Comparison of ENCODE assay signal across 17 cellular contexts in the genomic region with DNA sequence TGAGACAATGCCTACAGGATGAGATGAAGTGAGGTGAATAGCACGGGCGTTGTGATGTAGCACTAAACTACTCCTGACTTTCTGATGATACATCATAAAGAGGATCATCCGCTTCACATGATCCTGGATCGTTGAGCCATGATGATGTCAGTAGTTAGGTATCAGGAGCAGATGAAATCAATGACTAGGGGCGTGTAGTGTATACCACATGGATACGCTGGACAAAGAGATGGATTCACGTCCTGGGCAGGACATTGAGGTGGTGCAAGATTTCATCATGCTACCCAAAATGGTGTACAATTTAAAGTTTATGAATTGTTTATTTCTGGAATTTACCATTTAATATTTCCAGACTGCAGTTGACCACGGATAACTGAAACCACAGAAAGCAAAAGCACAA.
A peak's percentile ranks its signal among the peaks of the same experiment; 100 is the strongest.
DNase-seq lines count a peak whose midpoint lies in the region; ATAC-seq and TF ChIP-seq lines count a peak whose summit lies in the region.
"Had no signal": no experiment of that assay in that cellular context is flagged by ENCODE, and none has a peak within 500 bp of the region (broad histone marks: within the 10 kb centered on the region; RNA-seq: fewer than 3 reads in every experiment).

No MANE protein-coding gene starts in this region.

- peaks cover 31% of the 10 kb centered on the region for H3K9me3 ChIP-seq in KOPT-K1 (ENCODE audit: insufficient read depth, low read length, poor library complexity, severe bottlenecking)
- H3K9me3 ChIP-seq: BLaER1 treated with 17β-estradiol and CSF1 and Interleukin-3, amounts not matched to agents 10 nM and 100 nM; SJSA1 had no signal

- intact Hi-C loops in CD14-positive monocyte (cut with micrococcal nuclease), result no loop called here

- no peaks in the 10 kb centered on the region for H3K27me3 Mint-ChIP-seq in CD14-positive monocyte (ENCODE audit: low read depth in 3 of 3)

- peaks cover 50% of the 10 kb centered on the region for H3K4me1 Mint-ChIP-seq in CD14-positive monocyte

- peak overlapping the region; percentile 30 to 90 (median 81) for H3K27ac Mint-ChIP-seq in CD14-positive monocyte

- H3K36me3 Mint-ChIP-seq in CD14-positive monocyte, result no peaks in the 10 kb centered on the region

- peaks cover 0 to 6% (median 2%) of the 10 kb centered on the region in 7 donors for H3K9me3 Mint-ChIP-seq in CD14-positive monocyte

- H3K4me3 Mint-ChIP-seq in CD14-positive monocyte, result no peak overlapping the region

- no peak for ATAC-seq in HG03342 (IDR thresholded peaks at IDR 0.05; ENCODE audit: unreplicated experiment)
- ATAC-seq: PC-3 had no signal

- in situ Hi-C loops in GM13976 (cut with MboI; ENCODE audit: low sequenced_read_pairs, unreplicated experiment), result no loop called here

- DNase-seq in CD14-positive monocyte (ENCODE audit: low spot score), result no peak
- DNase-seq in SW480 (ENCODE audit: low spot score), result peak; percentile 14
- DNase-seq in fibroblast of the conjunctiva (ENCODE audit: low read depth), result peak; percentile 89
- no peak for DNase-seq in retina
- DNase-seq in NCI-H1092 (lab: John Stamatoyannopoulos, UW), result no peak
- DNase-seq in GM13976 (ENCODE audit: low spot score), result no peak
- DNase-seq: NCI-H1105, NCI-H1694, NCI-H2081 treated with DMSO at 0.1 percent for 48 hours, NCI-H510A treated with DMSO at 0.1 percent for 48 hours, NCI-H82, PC-3 had no signal

- H3K36me3 ChIP-seq in KOPT-K1 (ENCODE audit: insufficient read depth, low read length), result peaks cover 4% of the 10 kb centered on the region; the same call in 1 of the 2 replicates
- H3K36me3 ChIP-seq: BLaER1 treated with 17β-estradiol and CSF1 and Interleukin-3, amounts not matched to agents 10 nM and 100 nM; SJSA1 had no signal

- TF ChIP-seq CTCF in CD14-positive monocyte (IDR thresholded peaks at IDR 0.05) (no peak), GM13976 (IDR thresholded peaks at IDR 0.05; ENCODE audit: borderline replicate concordance, control extremely low read depth, extremely low read depth, insufficient read depth, missing control alignments) (no peak)

- peak overlapping the region; percentile 42 for H3K27ac ChIP-seq in KOPT-K1 (ENCODE audit: low read depth, low read length, poor library complexity, severe bottlenecking)
- H3K27ac ChIP-seq: BLaER1 treated with 17β-estradiol and CSF1 and Interleukin-3, amounts not matched to agents 10 nM and 100 nM; KMS-11; SJSA1 had no signal

Comparison
In these comparisons a context has a peak if more than half of its experiments do, and no peak if none do; other contexts are left out.
1. DNase-seq: peak in SW480 (single experiment) and fibroblast of the conjunctiva (single experiment); none in CD14-positive monocyte (single experiment), retina (single experiment), NCI-H1092 (single experiment) and GM13976 (single experiment).